In the genomic region with DNA sequence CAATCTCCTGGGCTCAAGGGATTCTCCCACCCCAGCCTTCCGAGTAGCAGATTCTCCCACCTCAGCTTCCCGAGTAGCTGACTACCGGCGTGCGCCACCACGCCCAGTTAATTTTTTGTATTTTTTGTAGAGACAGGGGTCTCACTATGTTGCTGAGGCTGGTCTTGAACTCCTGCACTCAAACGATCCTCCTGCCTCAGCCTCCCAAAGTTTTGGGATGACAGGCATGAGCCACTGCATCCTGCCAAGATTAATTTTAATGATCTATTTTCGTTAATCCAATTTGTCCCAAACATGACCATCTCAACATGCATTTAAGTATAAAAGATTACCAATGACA, we compare ENCODE assay signal across 8 cellular contexts. TPM values are rescaled to one million over a fixed set of nuclear protein-coding genes. Genes with fewer than 3 reads are reported as not detected.
A peak's percentile ranks its signal among the peaks of the same experiment; 100 is the strongest.
DNase-seq lines count a peak whose midpoint lies in the region; TF ChIP-seq lines count a peak whose summit lies in the region.

No MANE protein-coding gene starts in this region.

- H2AFZ ChIP-seq in SU-DHL-6 (ENCODE audit: low read depth, low read length, severe bottlenecking), result no peak overlapping the region
- H2AFZ ChIP-seq in fibroblast of lung (ENCODE audit: low read length), result no peak overlapping the region

- H3K27ac ChIP-seq in SU-DHL-6 (ENCODE audit: low read depth, low read length) (peak overlapping the region; percentile 82), fibroblast of lung (ENCODE audit: insufficient read depth, low read length) (peak overlapping the region; percentile 92)

- H3K36me3 ChIP-seq in SU-DHL-6 (ENCODE audit: low read length) (peaks cover 6% of the 10 kb centered on the region; the same call in 1 of the 2 replicates), fibroblast of lung (ENCODE audit: control insufficient read depth, insufficient read depth, low read length) (no peaks in the 10 kb centered on the region)

- no peaks in the 10 kb centered on the region for H3K9me3 ChIP-seq in SU-DHL-6 (ENCODE audit: insufficient read depth, low read length)
- H3K9me3 ChIP-seq in fibroblast of lung (ENCODE audit: control insufficient read depth, insufficient read depth, low read depth, low read length), result no peaks in the 10 kb centered on the region

- DNase-seq in fibroblast of lung (ENCODE audit: low read depth in 2 of 2), result no peak
- DNase-seq in retinal pigment epithelial cell (ENCODE audit: low read depth), result no peak
- DNase-seq in NCI-H1417 (lab: John Stamatoyannopoulos, UW), result no peak
- no peak for DNase-seq in NOMO-1 treated with dmso at 0.1 percent for 144 hours (lab: John Stamatoyannopoulos, UW; ENCODE audit: unreplicated experiment)
- DNase-seq in stimulated activated naive CD4-positive, alpha-beta T cell treated with Interleukin-2 at 50 U/mL for 16 hours (lab: John Stamatoyannopoulos, UW), result no peak
- DNase-seq in stimulated activated CD4-positive, alpha-beta T cell treated with anti-CD3 and anti-CD28 coated beads, Interleukin-4, amount 100 ng/mL, for 1 hour, result no peak

- H3K79me2 ChIP-seq in SU-DHL-6 (ENCODE audit: insufficient read depth, low read length) (peaks cover 69% of the 10 kb centered on the region), fibroblast of lung (ENCODE audit: control insufficient read depth, insufficient read depth, low read length) (peaks cover 76% of the 10 kb centered on the region)

- TF ChIP-seq CTCF in SU-DHL-6 (IDR thresholded peaks at IDR 0.05; ENCODE audit: insufficient read depth, low read length, poor library complexity, severe bottlenecking) (no peak), fibroblast of lung (conservative IDR thresholded peaks at IDR 0.05 in 1 of 2, IDR thresholded peaks at IDR 0.05 in 1 of 2; ENCODE audit: low read depth in 1 of 2, low read length in 2 of 2) (no peak), retinal pigment epithelial cell (conservative IDR thresholded peaks at IDR 0.05; ENCODE audit: low read depth, low read length) (no peak)

- H3K4me1 ChIP-seq in fibroblast of lung (ENCODE audit: control insufficient read depth, extremely low read depth, insufficient read depth, low read length), result no peaks in the 10 kb centered on the region

- H3K4me2 ChIP-seq in SU-DHL-6 (ENCODE audit: low read depth, low read length, poor library complexity, severe bottlenecking), result peak overlapping the region; percentile 96
- H3K4me2 ChIP-seq in fibroblast of lung (ENCODE audit: extremely low read depth, insufficient read depth, low read length), result peak overlapping the region; percentile 61

- no peaks in the 10 kb centered on the region for H3K9me2 ChIP-seq in SU-DHL-6 (replicated peaks; ENCODE audit: insufficient read depth, low read length)

- H3F3A ChIP-seq in SU-DHL-6 (ENCODE audit: insufficient read depth), result peaks cover 14% of the 10 kb centered on the region

- peak overlapping the region; percentile 99 for H3K9ac ChIP-seq in SU-DHL-6 (ENCODE audit: low read length)
- peak overlapping the region; percentile 88 for H3K9ac ChIP-seq in fibroblast of lung (ENCODE audit: insufficient read depth, low read length)

- H3K4me3 ChIP-seq in GM08714 (ENCODE audit: low read length) (peak overlapping the region; percentile 93), SU-DHL-6 (ENCODE audit: insufficient read depth, low read length, poor library complexity, severe bottlenecking) (peak overlapping the region; percentile 99), fibroblast of lung (replicated peaks in 1 of 4; ENCODE audit: control extremely low read depth in 1 of 4, insufficient read depth in 1 of 4, low read depth in 3 of 4, low read length in 4 of 4) (peak overlapping the region; percentile 80 to 99 (median 87)), retinal pigment epithelial cell (ENCODE audit: low read length) (peak overlapping the region; percentile 94)

- H4K20me1 ChIP-seq in SU-DHL-6 (ENCODE audit: low read depth, low read length) (no peaks in the 10 kb centered on the region), fibroblast of lung (ENCODE audit: control insufficient read depth, extremely low read depth, insufficient read depth, low read length) (no peaks in the 10 kb centered on the region)

- no peaks in the 10 kb centered on the region for H3K27me3 ChIP-seq in SU-DHL-6 (ENCODE audit: low read length)
- no peaks in the 10 kb centered on the region for H3K27me3 ChIP-seq in fibroblast of lung (ENCODE audit: control insufficient read depth, insufficient read depth, low read length)

RNA-seq across cellular contexts. Expression of a gene that starts 1.2 kb away (rescaled TPM):
- total RNA-seq in fibroblast of lung, result 37.5 and 52.8 TPM in 2 replicates
- 48.9 and 60.4 TPM in 2 replicates for polyA plus RNA-seq in fibroblast of lung
- polyA plus RNA-seq in fibroblast of lung (2012), result 35.6 and 39.9 TPM in 2 replicates
- 21.8 and 27.5 TPM in 2 replicates for polyA minus RNA-seq in fibroblast of lung (ENCODE audit: low replicate concordance)

RNA-seq across cellular contexts. Expression of a gene that starts 53.2 kb away (rescaled TPM):
- total RNA-seq in fibroblast of lung, result 16.9 and 26.8 TPM in 2 replicates
- polyA plus RNA-seq in fibroblast of lung, result 43.8 and 46.2 TPM in 2 replicates
- polyA plus RNA-seq in fibroblast of lung (2012), result 27.9 and 29.0 TPM in 2 replicates
- 22.8 and 34.3 TPM in 2 replicates for polyA minus RNA-seq in fibroblast of lung (ENCODE audit: low replicate concordance)

RNA-seq across cellular contexts. Expression of a gene that starts 55.5 kb away (rescaled TPM):
- 40.5 and 56.2 TPM in 2 replicates for total RNA-seq in fibroblast of lung
- polyA plus RNA-seq in fibroblast of lung, result 153 and 158 TPM in 2 replicates
- polyA plus RNA-seq in fibroblast of lung (2012), result 100 and 104 TPM in 2 replicates
- 3.1 and 6.7 TPM in 2 replicates for polyA minus RNA-seq in fibroblast of lung (ENCODE audit: low replicate concordance)
